2 cellular contexts compared by ENCODE assay signal in the genomic region with DNA sequence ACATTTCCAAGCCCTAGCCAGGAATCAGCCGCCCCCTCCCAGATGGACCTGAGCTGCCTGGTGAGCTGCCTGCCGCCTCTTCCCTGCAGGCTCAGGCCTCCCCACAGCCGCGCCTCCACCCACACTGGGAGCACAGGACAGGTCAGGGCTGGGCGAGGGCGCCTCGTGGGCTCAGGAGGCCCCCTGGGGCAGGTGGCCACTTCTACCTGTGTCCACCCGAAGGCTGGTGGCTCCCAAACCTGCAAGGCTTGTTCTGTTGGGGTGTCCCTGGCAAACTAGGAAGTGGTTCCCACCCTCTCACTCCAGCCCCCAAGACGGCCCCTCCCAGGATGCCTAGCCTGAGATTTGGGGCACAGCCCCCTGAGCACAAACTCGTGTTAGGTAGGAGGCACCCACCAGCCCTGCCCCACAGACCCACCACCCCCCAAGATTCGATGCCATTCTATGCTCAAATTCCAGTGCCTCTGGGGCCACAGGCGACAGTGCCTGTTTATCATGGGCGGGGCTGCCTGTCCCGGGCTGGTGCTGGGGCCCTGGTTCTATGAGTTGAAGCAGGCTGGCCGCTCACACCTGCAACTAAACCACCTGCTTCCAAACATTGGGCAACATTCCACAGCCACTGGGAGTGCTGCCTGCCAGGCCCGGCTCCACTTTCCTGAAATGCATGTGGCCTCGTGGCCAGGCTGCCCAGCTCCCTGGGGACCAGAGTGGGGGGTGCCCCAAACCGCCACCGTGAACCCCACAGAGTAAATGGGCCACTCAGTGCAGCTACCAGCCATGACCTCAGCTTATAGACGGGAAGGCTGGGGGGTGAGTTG.
TF ChIP-seq lines count a peak whose summit lies in the region.

No MANE protein-coding gene starts in this region.

TF ChIP-seq in neural cell, 6 proteins besides CTCF, POLR2A, EP300 and RAD21:
- TF ChIP-seq, protein P1, sequence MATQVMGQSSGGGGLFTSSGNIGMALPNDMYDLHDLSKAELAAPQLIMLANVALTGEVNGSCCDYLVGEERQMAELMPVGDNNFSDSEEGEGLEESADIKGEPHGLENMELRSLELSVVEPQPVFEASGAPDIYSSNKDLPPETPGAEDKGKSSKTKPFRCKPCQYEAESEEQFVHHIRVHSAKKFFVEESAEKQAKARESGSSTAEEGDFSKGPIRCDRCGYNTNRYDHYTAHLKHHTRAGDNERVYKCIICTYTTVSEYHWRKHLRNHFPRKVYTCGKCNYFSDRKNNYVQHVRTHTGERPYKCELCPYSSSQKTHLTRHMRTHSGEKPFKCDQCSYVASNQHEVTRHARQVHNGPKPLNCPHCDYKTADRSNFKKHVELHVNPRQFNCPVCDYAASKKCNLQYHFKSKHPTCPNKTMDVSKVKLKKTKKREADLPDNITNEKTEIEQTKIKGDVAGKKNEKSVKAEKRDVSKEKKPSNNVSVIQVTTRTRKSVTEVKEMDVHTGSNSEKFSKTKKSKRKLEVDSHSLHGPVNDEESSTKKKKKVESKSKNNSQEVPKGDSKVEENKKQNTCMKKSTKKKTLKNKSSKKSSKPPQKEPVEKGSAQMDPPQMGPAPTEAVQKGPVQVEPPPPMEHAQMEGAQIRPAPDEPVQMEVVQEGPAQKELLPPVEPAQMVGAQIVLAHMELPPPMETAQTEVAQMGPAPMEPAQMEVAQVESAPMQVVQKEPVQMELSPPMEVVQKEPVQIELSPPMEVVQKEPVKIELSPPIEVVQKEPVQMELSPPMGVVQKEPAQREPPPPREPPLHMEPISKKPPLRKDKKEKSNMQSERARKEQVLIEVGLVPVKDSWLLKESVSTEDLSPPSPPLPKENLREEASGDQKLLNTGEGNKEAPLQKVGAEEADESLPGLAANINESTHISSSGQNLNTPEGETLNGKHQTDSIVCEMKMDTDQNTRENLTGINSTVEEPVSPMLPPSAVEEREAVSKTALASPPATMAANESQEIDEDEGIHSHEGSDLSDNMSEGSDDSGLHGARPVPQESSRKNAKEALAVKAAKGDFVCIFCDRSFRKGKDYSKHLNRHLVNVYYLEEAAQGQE (IDR thresholded peaks at IDR 0.05; ENCODE audit: borderline replicate concordance) = no peak
- TF ChIP-seq POLR2AphosphoS5 (IDR thresholded peaks at IDR 0.05) (no peak), TAF1 (IDR thresholded peaks at IDR 0.05; ENCODE audit: low read depth) (no peak), SMC3 (conservative IDR thresholded peaks at IDR 0.05; ENCODE audit: poor library complexity) (no peak), MXI1 (conservative IDR thresholded peaks at IDR 0.05; ENCODE audit: poor library complexity, severe bottlenecking) (no peak), EZH2 (IDR thresholded peaks at IDR 0.05; ENCODE audit: borderline replicate concordance, insufficient read depth, low read length, poor library complexity, severe bottlenecking) (no peak)

TF ChIP-seq in SK-N-SH treated with all-trans-retinoic acid at 6 μM for 48 hours, 23 proteins besides CTCF, POLR2A, EP300 and RAD21 (continued from another document):
- TF ChIP-seq, protein P2, sequence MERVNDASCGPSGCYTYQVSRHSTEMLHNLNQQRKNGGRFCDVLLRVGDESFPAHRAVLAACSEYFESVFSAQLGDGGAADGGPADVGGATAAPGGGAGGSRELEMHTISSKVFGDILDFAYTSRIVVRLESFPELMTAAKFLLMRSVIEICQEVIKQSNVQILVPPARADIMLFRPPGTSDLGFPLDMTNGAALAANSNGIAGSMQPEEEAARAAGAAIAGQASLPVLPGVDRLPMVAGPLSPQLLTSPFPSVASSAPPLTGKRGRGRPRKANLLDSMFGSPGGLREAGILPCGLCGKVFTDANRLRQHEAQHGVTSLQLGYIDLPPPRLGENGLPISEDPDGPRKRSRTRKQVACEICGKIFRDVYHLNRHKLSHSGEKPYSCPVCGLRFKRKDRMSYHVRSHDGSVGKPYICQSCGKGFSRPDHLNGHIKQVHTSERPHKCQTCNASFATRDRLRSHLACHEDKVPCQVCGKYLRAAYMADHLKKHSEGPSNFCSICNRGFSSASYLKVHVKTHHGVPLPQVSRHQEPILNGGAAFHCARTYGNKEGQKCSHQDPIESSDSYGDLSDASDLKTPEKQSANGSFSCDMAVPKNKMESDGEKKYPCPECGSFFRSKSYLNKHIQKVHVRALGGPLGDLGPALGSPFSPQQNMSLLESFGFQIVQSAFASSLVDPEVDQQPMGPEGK (CRISPR knock-in tag; IDR thresholded peaks at IDR 0.05; ENCODE audit: borderline replicate concordance) = no peak
TF ChIP-seq in SK-N-SH treated with all-trans-retinoic acid at 6 μM for 48 hours: peak in this region for 0.
